Comparison of ENCODE assay signal across 6 cellular contexts in the genomic region with DNA sequence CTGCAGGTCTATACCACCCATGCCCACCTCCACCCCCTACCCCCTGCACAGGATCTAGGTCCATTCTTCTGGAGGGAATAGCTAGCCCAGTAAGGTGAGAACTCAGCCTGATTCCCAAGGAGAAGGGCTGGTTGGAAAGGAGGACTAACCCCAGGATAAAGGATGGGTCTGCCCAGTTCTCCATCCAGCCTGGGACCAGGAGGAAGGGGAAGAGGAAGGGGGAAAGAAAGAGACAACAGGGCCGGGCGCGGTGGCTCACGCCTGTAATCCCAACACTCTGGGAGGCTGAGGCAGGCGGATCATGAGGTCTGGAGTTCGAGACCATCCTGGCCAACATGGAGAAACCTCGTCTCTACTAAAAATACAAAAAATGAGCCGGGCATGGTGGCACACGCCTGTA. TPM values are rescaled to one million over a fixed set of nuclear protein-coding genes. Genes with fewer than 3 reads are reported as not detected.
A peak's percentile ranks its signal among the peaks of the same experiment; 100 is the strongest.
DNase-seq lines count a peak whose midpoint lies in the region; ATAC-seq and TF ChIP-seq lines count a peak whose summit lies in the region.
"Not testable (repeated sequence)": the region's sequence is repeated elsewhere in the genome, so short reads cannot be mapped to it uniquely, and the experiment has no call there.

No MANE protein-coding gene starts in this region.

- peaks cover 25% of the 10 kb centered on the region for H3K4me1 Mint-ChIP-seq in CD14-positive monocyte
- peaks cover 28% of the 10 kb centered on the region for H3K4me1 Mint-ChIP-seq in central memory CD8-positive, alpha-beta T cell
- H3K4me1 Mint-ChIP-seq in stimulated activated naive B cell treated with anti-CD40 and anti-IgM and Interleukin-4, amounts not matched to agents 10 μg/mL and 1 μg/mL and 100 μg/mL, for 72 hours, result peaks cover 28 to 36% of the 10 kb centered on the region in 2 donors

- peaks cover 0 to 28% (median 7%) of the 10 kb centered on the region in 6 donors for H3K4me1 ChIP-seq in spleen

- intact Hi-C loops in CD14-positive monocyte (cut with micrococcal nuclease); spleen (cut with DNase I; ENCODE audit: low total_unique reads): not testable (repeated sequence)

- not testable (repeated sequence) for ATAC-seq in central memory CD8-positive, alpha-beta T cell (replicated peaks; ENCODE audit: extremely low read depth, poor library complexity, severe bottlenecking); stimulated activated naive B cell treated with anti-CD40 and anti-IgM and Interleukin-4, amounts not matched to agents 10 μg/mL and 1 μg/mL and 100 μg/mL, for 72 hours (replicated peaks)

- TF ChIP-seq POLR2A in spleen (IDR thresholded peaks at IDR 0.05), result not testable (repeated sequence)

- TF ChIP-seq CTCF in CD14-positive monocyte (IDR thresholded peaks at IDR 0.05); coronary artery (IDR thresholded peaks at IDR 0.05); spleen (IDR thresholded peaks at IDR 0.05 in 8 of 11, conservative IDR thresholded peaks at IDR 0.05 in 3 of 11): not testable (repeated sequence)

- peak overlapping the region; percentile 19 to 95 (median 79) for H3K27ac Mint-ChIP-seq in CD14-positive monocyte
- peak overlapping the region; percentile 73 for H3K27ac Mint-ChIP-seq in central memory CD8-positive, alpha-beta T cell (ENCODE audit: low read depth)
- H3K27ac Mint-ChIP-seq in stimulated activated naive B cell treated with anti-CD40 and anti-IgM and Interleukin-4, amounts not matched to agents 10 μg/mL and 1 μg/mL and 100 μg/mL, for 72 hours, result peak overlapping the region; percentile 52

- H3K36me3 ChIP-seq in spleen, result peaks cover 0 to 32% (median 0%) of the 10 kb centered on the region in 6 donors

- WGBS in spleen, 5 donors, result 91 to 98% (median 95%) methylated on average over 9 of the region's 9 CpGs

- not testable (repeated sequence) for H3K4me3 Mint-ChIP-seq in CD14-positive monocyte; central memory CD8-positive, alpha-beta T cell; stimulated activated naive B cell treated with anti-CD40 and anti-IgM and Interleukin-4, amounts not matched to agents 10 μg/mL and 1 μg/mL and 100 μg/mL, for 72 hours

- H3K9me3 Mint-ChIP-seq in CD14-positive monocyte; central memory CD8-positive, alpha-beta T cell; stimulated activated naive B cell treated with anti-CD40 and anti-IgM and Interleukin-4, amounts not matched to agents 10 μg/mL and 1 μg/mL and 100 μg/mL, for 72 hours: not testable (repeated sequence)

- not testable (repeated sequence) for H3K27ac ChIP-seq in coronary artery, spleen

- H3K9me3 ChIP-seq in spleen, result not testable (repeated sequence)

- not testable (repeated sequence) for H3K27me3 ChIP-seq in spleen (replicated peaks in 1 of 7)

- H3K36me3 Mint-ChIP-seq in CD14-positive monocyte, result peaks cover 25 to 40% of the 10 kb centered on the region in 2 donors
- H3K36me3 Mint-ChIP-seq in central memory CD8-positive, alpha-beta T cell (ENCODE audit: insufficient read depth), result not testable (repeated sequence)
- peaks cover 9 to 18% of the 10 kb centered on the region in 2 donors for H3K36me3 Mint-ChIP-seq in stimulated activated naive B cell treated with anti-CD40 and anti-IgM and Interleukin-4, amounts not matched to agents 10 μg/mL and 1 μg/mL and 100 μg/mL, for 72 hours

- DNase-seq in CD14-positive monocyte (ENCODE audit: low spot score); central memory CD8-positive, alpha-beta T cell (ENCODE audit: low spot score in 2 of 2); stimulated activated naive B cell treated with anti-CD40 and anti-IgM and Interleukin-4, amounts not matched to agents 10 μg/mL and 1 μg/mL and 100 μg/mL, for 72 hours: not testable (repeated sequence)
- peak; percentile 21 for DNase-seq in coronary artery (ENCODE audit: low spot score)
- DNase-seq in iPS-NIHi7 (ENCODE audit: extremely low spot score), result peak; percentile 3
- DNase-seq in spleen, result peak; percentile 2

- not testable (repeated sequence) for H3K4me3 ChIP-seq in coronary artery, spleen

- H3K27me3 Mint-ChIP-seq in CD14-positive monocyte (ENCODE audit: low read depth in 3 of 3); central memory CD8-positive, alpha-beta T cell; stimulated activated naive B cell treated with anti-CD40 and anti-IgM and Interleukin-4, amounts not matched to agents 10 μg/mL and 1 μg/mL and 100 μg/mL, for 72 hours: not testable (repeated sequence)

RNA-seq across cellular contexts. Expression of a gene that starts 31.2 kb away (rescaled TPM):
- polyA plus RNA-seq in CD14-positive monocyte (1 to 10 TPM; 3.2 to 5.7 TPM), spleen (1 to 10 TPM; 2.0 to 6.3 (median 2.8) TPM)
- total RNA-seq in spleen, result 10 to 100 TPM; 11.4 to 21.9 (median 15.1) TPM

RNA-seq across cellular contexts. Expression of a gene that starts 32.5 kb away (rescaled TPM):
- polyA plus RNA-seq in CD14-positive monocyte, result 10 to 100 TPM; 79.0 to 79.4 TPM
- 10 to 100 TPM; 64.0 to 90.8 (median 76.7) TPM for total RNA-seq in spleen
- polyA plus RNA-seq in spleen, result 10 to 100 TPM; 25.5 to 54.3 (median 34.7) TPM
